11 cellular contexts compared by ENCODE assay signal in genomic region chr1:45155423-45155822, GRCh38.
"Had no signal": no experiment of that assay in that cellular context is flagged by ENCODE, and none has a peak within 500 bp of the region (broad histone marks: within the 10 kb centered on the region; RNA-seq: fewer than 3 reads in every experiment).

No MANE protein-coding gene starts in this region.

- ATAC-seq: GM23338, HCT116 had no signal

- H3K27ac ChIP-seq: GM23248 had no signal

- H3K9me3 ChIP-seq: HAP-1 had no signal

- H3K36me3 ChIP-seq: HAP-1 had no signal

- H3K4me3 ChIP-seq: GM23248, GM23338, HAP-1 had no signal

- H2AFZ ChIP-seq: GM23248, GM23338 had no signal

- FAIRE-seq: H1, H54 had no signal

- DNase-seq: GM23248, GOT3, H7, H9, HCEC 1CT, HFFc6 had no signal

- H3K4me2 ChIP-seq: GM23338 had no signal
